ENCODE assay signal across 8 cellular contexts in the genomic region with DNA sequence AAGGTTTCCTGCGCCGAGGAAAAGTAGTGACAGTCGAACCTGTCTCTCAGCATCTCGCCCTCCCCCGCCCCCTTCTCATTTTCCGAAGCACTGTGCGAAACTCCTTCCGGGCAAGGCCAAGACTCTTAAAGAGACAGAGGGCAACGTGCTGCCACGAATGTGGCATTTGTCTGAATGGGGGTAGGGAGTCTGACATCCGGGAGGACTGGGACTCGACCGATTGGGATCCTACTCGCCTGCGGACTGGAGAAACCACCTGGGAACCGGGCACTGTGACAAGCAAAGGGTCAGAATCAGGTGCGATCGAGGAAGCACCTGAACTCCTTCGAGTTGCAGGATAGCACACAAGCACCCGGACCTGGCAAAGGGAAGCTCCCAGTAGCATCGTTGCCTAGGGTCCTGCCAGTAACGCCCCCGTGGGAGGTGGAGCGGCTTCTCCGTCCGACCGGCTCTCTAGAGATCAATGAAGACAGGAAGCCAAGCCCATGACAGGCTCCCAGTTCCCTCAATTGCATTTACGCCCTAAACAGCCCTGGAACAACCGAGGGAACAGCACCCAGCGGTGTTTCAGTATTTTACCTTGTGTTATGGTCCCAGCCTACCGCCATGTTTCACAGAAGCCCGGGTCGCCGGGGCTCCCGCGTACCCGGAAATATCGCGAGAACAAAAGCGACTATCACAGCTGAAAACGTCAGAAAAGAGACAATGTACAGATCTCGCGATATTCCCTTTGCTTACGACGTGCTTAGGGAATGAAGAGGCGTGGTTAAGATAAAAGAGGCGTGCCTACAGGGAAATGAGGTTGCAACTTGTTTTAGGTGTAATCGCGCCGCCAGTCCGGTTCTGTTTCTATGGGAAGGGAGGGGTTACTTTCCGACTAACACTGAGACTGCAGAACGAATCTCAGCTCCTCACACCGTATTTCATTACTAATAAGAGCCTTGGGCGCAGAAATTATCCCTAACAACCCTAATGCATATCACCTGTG. TPM values are rescaled to one million over a fixed set of nuclear protein-coding genes. Genes with fewer than 3 reads are reported as not detected.
A peak's percentile ranks its signal among the peaks of the same experiment; 100 is the strongest.
DNase-seq lines count a peak whose midpoint lies in the region; ATAC-seq, FAIRE-seq and TF ChIP-seq lines count a peak whose summit lies in the region.

A gene with protein sequence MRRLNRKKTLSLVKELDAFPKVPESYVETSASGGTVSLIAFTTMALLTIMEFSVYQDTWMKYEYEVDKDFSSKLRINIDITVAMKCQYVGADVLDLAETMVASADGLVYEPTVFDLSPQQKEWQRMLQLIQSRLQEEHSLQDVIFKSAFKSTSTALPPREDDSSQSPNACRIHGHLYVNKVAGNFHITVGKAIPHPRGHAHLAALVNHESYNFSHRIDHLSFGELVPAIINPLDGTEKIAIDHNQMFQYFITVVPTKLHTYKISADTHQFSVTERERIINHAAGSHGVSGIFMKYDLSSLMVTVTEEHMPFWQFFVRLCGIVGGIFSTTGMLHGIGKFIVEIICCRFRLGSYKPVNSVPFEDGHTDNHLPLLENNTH (minus strand): TSS at position 637 of the 988 bp plus-strand sequence. CDS start 9,539 bp downstream, outside the sequence.

- 1% methylated on average over 36 of the region's 55 CpGs for WGBS in HepG2 (ENCODE audit: low lambda C conversion rate)

- TSS peak; percentile 75 for BruUV-seq in HepG2 (replicated peaks; lab: Mats Ljungman, UMichigan)

- H3K9ac ChIP-seq in HepG2 (ENCODE audit: insufficient read depth, low read depth, low read length): peak within 1 kb of the TSS; percentile 95

- intact Hi-C loops in CD14-positive monocyte (cut with micrococcal nuclease): loop anchor here (2.0 to 5.0 kb wide), 2 partner anchors 46 to 48 kb away; no protein-coding TSS in a partner anchor
- intact Hi-C loops in HepG2 (cut with micrococcal nuclease; ENCODE audit: unreplicated experiment): no loop called here

- peaks cover 7 to 11% of the 10 kb centered on the region in 2 donors for H3K36me3 Mint-ChIP-seq in CD14-positive monocyte

- H2AFZ ChIP-seq in HepG2 (ENCODE audit: low read length): peak within 1 kb of the TSS; percentile 91

- H3K9me3 Mint-ChIP-seq in CD14-positive monocyte: peaks cover 0 to 12% (median 3%) of the 10 kb centered on the region in 7 donors

- TF ChIP-seq EP300 in HepG2 (IDR thresholded peaks at IDR 0.05; ENCODE audit: low read depth in 2 of 2, low read length in 2 of 2) (0 out of 4 replicates have a peak, but pooled peaks of 1 of the 2 experiments have one; percentile 8), HepG2 (CRISPR knock-in tag; IDR thresholded peaks at IDR 0.05; ENCODE audit: borderline replicate concordance) (no peak)

- H3K79me2 ChIP-seq in HepG2 (ENCODE audit: insufficient read depth, low read length): peaks cover 50% of the 10 kb centered on the region

- peaks cover 22% of the 10 kb centered on the region for H3K4me1 ChIP-seq in HepG2 (ENCODE audit: insufficient read depth, low read length)

- H3K36me3 ChIP-seq in HepG2 (replicated peaks in 1 of 2; ENCODE audit: control insufficient read depth in 1 of 2, insufficient read depth in 2 of 2, low read length in 2 of 2): 0 out of 5 replicates have a peak, but pooled peaks cover 0 to 8% of the 10 kb centered on the region in 2 experiments

- peak; percentile 98 for FAIRE-seq in HepG2 (lab: Jason Lieb, UNC)

- POLR2A ChIA-PET in HepG2 (lab: Yijun Ruan, JAX): interaction anchor here (0.6 to 1.1 kb wide), 2 partner anchors 22 to 23 kb away, joined by 3 to 5 read pairs; no protein-coding TSS in a partner anchor

- peaks cover 15% of the 10 kb centered on the region for H3K4me1 Mint-ChIP-seq in CD14-positive monocyte

- peak within 1 kb of the TSS; percentile 84 for H3K27ac ChIP-seq in HepG2 (ENCODE audit: extremely low read length, insufficient read depth, low read length)

- H3K4me3 ChIP-seq in HepG2 (replicated peaks in 1 of 3; ENCODE audit: insufficient read depth in 1 of 3, low read depth in 2 of 3, low read length in 3 of 3): peak within 1 kb of the TSS; percentile 86 to 96 (median 93)

- ATAC-seq in GM19397 (IDR thresholded peaks at IDR 0.05; ENCODE audit: unreplicated experiment) (peak; percentile 95), HG03571 (IDR thresholded peaks at IDR 0.05; ENCODE audit: unreplicated experiment) (peak; percentile 96), HepG2 (peak; percentile 98)

- no peaks in the 10 kb centered on the region for H4K20me1 ChIP-seq in HepG2 (ENCODE audit: insufficient read depth, low read length)

- TF ChIP-seq POLR2A in HepG2 (IDR thresholded peaks at IDR 0.05; ENCODE audit: insufficient read depth in 1 of 2, low read depth in 2 of 2, low read length in 2 of 2): peak; percentile 54 to 78; a peak in 3 of 4 replicates

- peak within 1 kb of the TSS; percentile 89 to 95 (median 94) for H3K27ac Mint-ChIP-seq in CD14-positive monocyte

- in situ Hi-C loops in HepG2 (cut with HindIII; ENCODE audit: extremely low pct_ligation_motif_present, low pct_unique_long_range_greater_than_20kb): no loop called here

- no peaks in the 10 kb centered on the region for H3K9me3 ChIP-seq in HepG2 (ENCODE audit: low read length)

- peaks cover 0 to 11% (median 0%) of the 10 kb centered on the region in 3 donors for H3K27me3 Mint-ChIP-seq in CD14-positive monocyte (ENCODE audit: low read depth in 3 of 3)

- CTCF ChIA-PET in HepG2 (lab: Yijun Ruan, JAX; ENCODE audit: low intra/inter-chr PET ratio, low total read pairs): no interaction called here

- no peak for TF ChIP-seq CTCF in CD14-positive monocyte (IDR thresholded peaks at IDR 0.05)
- TF ChIP-seq CTCF in HepG2 (CRISPR knock-in tag; IDR thresholded peaks at IDR 0.05): no peak

- H3K27me3 ChIP-seq in HepG2 (ENCODE audit: control insufficient read depth in 1 of 2, insufficient read depth in 2 of 2, low read length in 2 of 2): no peaks in the 10 kb centered on the region; a peak in 2 of 5 replicates

- peak within 1 kb of the TSS; percentile 93 to 96 for H3K4me3 Mint-ChIP-seq in CD14-positive monocyte

- DNase-seq in CD14-positive monocyte (ENCODE audit: low spot score): peak; percentile 90
- peak; percentile 100 for DNase-seq in NCI-H82 (lab: John Stamatoyannopoulos, UW)
- DNase-seq in activated CD4-positive, alpha-beta T cell treated with anti-CD3 and anti-CD28 coated beads, Interleukin-2, amount 50 U/mL, for 48 hours: peak; percentile 86 to 87
- DNase-seq in dermis microvascular lymphatic vessel endothelial cell (ENCODE audit: low read depth in 2 of 2): peak; percentile 99
- peak; percentile 98 for DNase-seq in HepG2 (ENCODE audit: low spot score)
- DNase-seq in stimulated activated CD4-positive, alpha-beta T cell treated with anti-CD3 and anti-CD28 coated beads, Interleukin-4, amount 100 ng/mL, for 1 hour: peak; percentile 82

- TF ChIP-seq RAD21 in HepG2 (CRISPR knock-in tag; IDR thresholded peaks at IDR 0.05): no peak

- H3K4me2 ChIP-seq in HepG2 (ENCODE audit: low read depth, low read length): peak within 1 kb of the TSS; percentile 79

TF ChIP-seq in HepG2, 621 proteins besides CTCF, POLR2A, EP300 and RAD21 (continues in another document):
- peak; percentile 66; the same call in 1 of the 2 replicates for TF ChIP-seq ZZZ3 (CRISPR knock-in tag; IDR thresholded peaks at IDR 0.05; ENCODE audit: borderline replicate concordance)
- TF ChIP-seq, protein P1, sequence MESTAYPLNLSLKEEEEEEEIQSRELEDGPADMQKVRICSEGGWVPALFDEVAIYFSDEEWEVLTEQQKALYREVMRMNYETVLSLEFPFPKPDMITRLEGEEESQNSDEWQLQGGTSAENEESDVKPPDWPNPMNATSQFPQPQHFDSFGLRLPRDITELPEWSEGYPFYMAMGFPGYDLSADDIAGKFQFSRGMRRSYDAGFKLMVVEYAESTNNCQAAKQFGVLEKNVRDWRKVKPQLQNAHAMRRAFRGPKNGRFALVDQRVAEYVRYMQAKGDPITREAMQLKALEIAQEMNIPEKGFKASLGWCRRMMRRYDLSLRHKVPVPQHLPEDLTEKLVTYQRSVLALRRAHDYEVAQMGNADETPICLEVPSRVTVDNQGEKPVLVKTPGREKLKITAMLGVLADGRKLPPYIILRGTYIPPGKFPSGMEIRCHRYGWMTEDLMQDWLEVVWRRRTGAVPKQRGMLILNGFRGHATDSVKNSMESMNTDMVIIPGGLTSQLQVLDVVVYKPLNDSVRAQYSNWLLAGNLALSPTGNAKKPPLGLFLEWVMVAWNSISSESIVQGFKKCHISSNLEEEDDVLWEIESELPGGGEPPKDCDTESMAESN (CRISPR knock-in tag; conservative IDR thresholded peaks at IDR 0.05): no peak
- TF ChIP-seq RBM22 (optimal IDR thresholded peaks at IDR 0.05; ENCODE audit: low read length): no peak
- TF ChIP-seq, protein P2, sequence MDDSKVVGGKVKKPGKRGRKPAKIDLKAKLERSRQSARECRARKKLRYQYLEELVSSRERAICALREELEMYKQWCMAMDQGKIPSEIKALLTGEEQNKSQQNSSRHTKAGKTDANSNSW (CRISPR knock-in tag; IDR thresholded peaks at IDR 0.05; ENCODE audit: borderline replicate concordance): no peak
- TF ChIP-seq ZNF709 (CRISPR knock-in tag; IDR thresholded peaks at IDR 0.05): no peak; the same call in 1 of the 2 replicates

RNA-seq across cellular contexts. Expression of the gene that starts here (rescaled TPM):
- polyA plus RNA-seq in CD14-positive monocyte: 10 to 100 TPM; 52.7 to 59.0 TPM
- total RNA-seq in dermis microvascular lymphatic vessel endothelial cell: 22.3 and 24.1 TPM in 2 replicates
- total RNA-seq in HepG2 (2016; rRNA removed; fragmentation: Illumina TruSeq; extraction: Trizol): 70.7 and 73.5 TPM in 2 replicates
- 23.3 and 24.8 TPM in 2 replicates for total RNA-seq in HepG2 (2016; cell fraction: cytosol; rRNA removed; fragmentation: Illumina TruSeq; extraction: Trizol; ENCODE audit: low read depth)
- total RNA-seq in HepG2 (2016; cell fraction: insoluble cytoplasmic fraction; rRNA removed; fragmentation: Illumina TruSeq; extraction: Trizol): 71.8 and 82.3 TPM in 2 replicates
- 48.8 and 50.7 TPM in 2 replicates for total RNA-seq in HepG2 (2016; cell fraction: membrane; rRNA removed; fragmentation: Illumina TruSeq; extraction: Trizol)
- 69.6 and 71.8 TPM in 2 replicates for total RNA-seq in HepG2 (2016; cell fraction: nucleus; rRNA removed; fragmentation: Illumina TruSeq; extraction: Trizol)
- 23.6 and 32.6 TPM in 2 replicates for polyA plus RNA-seq in HepG2 (2011; rRNA removed)
- polyA plus RNA-seq in HepG2 (2011; cell fraction: cytosol; rRNA removed): 13.5 and 35.1 TPM in 2 replicates
- 6.4 and 8.1 TPM in 2 replicates for polyA plus RNA-seq in HepG2 (2011; cell fraction: nucleus; rRNA removed)
- 42.3 and 62.7 TPM in 2 replicates for polyA plus RNA-seq in HepG2 (2012)
- 21.8 and 24.7 TPM in 2 replicates for polyA plus RNA-seq in HepG2 (2016; cell fraction: cytosol; fragmentation: Illumina TruSeq; extraction: Trizol; ENCODE audit: low read depth)
- 64.7 and 68.9 TPM in 2 replicates for polyA plus RNA-seq in HepG2 (2016; cell fraction: insoluble cytoplasmic fraction; fragmentation: Illumina TruSeq; extraction: Trizol; ENCODE audit: low read depth)
- polyA plus RNA-seq in HepG2 (2016; cell fraction: membrane; fragmentation: Illumina TruSeq; extraction: Trizol; ENCODE audit: low read depth): 36.0 and 38.8 TPM in 2 replicates
- 94.5 and 96.3 TPM in 2 replicates for polyA plus RNA-seq in HepG2 (2016; cell fraction: nucleus; fragmentation: Illumina TruSeq; extraction: Trizol; ENCODE audit: insufficient read depth, low read depth)
- 10.4 and 16.5 TPM in 2 replicates for polyA minus RNA-seq in HepG2 (2011; rRNA and poly(A)+ RNA removed; ENCODE audit: low replicate concordance)
- 14.5 and 18.5 TPM in 2 replicates for polyA minus RNA-seq in HepG2 (2011; cell fraction: cytosol; rRNA and poly(A)+ RNA removed)
- 45.0 and 45.2 TPM in 2 replicates for polyA minus RNA-seq in HepG2 (2011; cell fraction: nucleus; rRNA and poly(A)+ RNA removed)

Comparison
In these comparisons a context has a peak if more than half of its experiments do, and no peak if none do; other contexts are left out.
1. Peak in every context shown above with its lines: DNase-seq, ATAC-seq, H3K4me3 ChIP-seq and H3K27ac ChIP-seq.